Comparison of ENCODE assay signal across 8 cellular contexts in genomic region chr4:159946983-159947645, GRCh38.
A peak's percentile ranks its signal among the peaks of the same experiment; 100 is the strongest.
DNase-seq lines count a peak whose midpoint lies in the region; ATAC-seq and TF ChIP-seq lines count a peak whose summit lies in the region.

No MANE protein-coding gene starts in this region.

- H3K4me3 ChIP-seq in Panc1 (ENCODE audit: low read depth in 2 of 2, low read length in 2 of 2) (no peak overlapping the region), esophagus squamous epithelium (no peak overlapping the region), psoas muscle (no peak overlapping the region)

- TF ChIP-seq CTCF in Panc1 (IDR thresholded peaks at IDR 0.05): peak; percentile 68; the same call in 1 of the 2 replicates
- TF ChIP-seq CTCF in esophagus squamous epithelium (IDR thresholded peaks at IDR 0.05): peak in 5 of 6 experiments; percentile 7 to 55 (median 32)
- peak; percentile 46 for TF ChIP-seq CTCF in psoas muscle (IDR thresholded peaks at IDR 0.05)

- no peaks in the 10 kb centered on the region for H3K27me3 ChIP-seq in Panc1 (ENCODE audit: control insufficient read depth, insufficient read depth, low read length)
- no peaks in the 10 kb centered on the region for H3K27me3 ChIP-seq in esophagus squamous epithelium
- peaks cover 0 to 2% (median 0%) of the 10 kb centered on the region in 3 donors for H3K27me3 ChIP-seq in psoas muscle (ENCODE audit: insufficient read depth in 3 of 3, low read length in 2 of 3)

- H3K4me1 ChIP-seq in Panc1 (ENCODE audit: control insufficient read depth, insufficient read depth, low read length): no peaks in the 10 kb centered on the region
- H3K4me1 ChIP-seq in esophagus squamous epithelium: no peaks in the 10 kb centered on the region
- H3K4me1 ChIP-seq in psoas muscle: no peaks in the 10 kb centered on the region

- CTCF ChIA-PET in Panc1 (lab: Charles Lee): no interaction called here

- intact Hi-C loops in Panc1 (cut with micrococcal nuclease; ENCODE audit: unreplicated experiment): no loop called here
- intact Hi-C loops in esophagus squamous epithelium (cut with DNase I): no loop called here
- intact Hi-C loops in psoas muscle (cut with DNase I): no loop called here

- no peak for TF ChIP-seq POLR2A in esophagus squamous epithelium (IDR thresholded peaks at IDR 0.05)

- ATAC-seq in GM18867 (IDR thresholded peaks at IDR 0.05; ENCODE audit: unreplicated experiment) (peak; percentile 70), Panc1 (no peak), psoas muscle (no peak), GM19455 (IDR thresholded peaks at IDR 0.05; ENCODE audit: unreplicated experiment) (no peak)

- H3K36me3 ChIP-seq in Panc1 (ENCODE audit: control insufficient read depth, insufficient read depth, low read length) (no peaks in the 10 kb centered on the region), esophagus squamous epithelium (no peaks in the 10 kb centered on the region), psoas muscle (ENCODE audit: insufficient read depth in 1 of 2, low read depth in 1 of 2) (no peaks in the 10 kb centered on the region)

- H3K27ac ChIP-seq in Panc1 (ENCODE audit: low read length): no peak overlapping the region
- H3K27ac ChIP-seq in esophagus squamous epithelium: no peak overlapping the region
- no peak overlapping the region for H3K27ac ChIP-seq in psoas muscle

- WGBS in esophagus squamous epithelium, 2 donors: 32 to 36% methylated on average over 5 of the region's 5 CpGs
- 50 to 55% (median 51%) methylated on average over 5 of the region's 5 CpGs for WGBS in psoas muscle, 3 donors

- DNase-seq in AG20443 (ENCODE audit: low spot score) (peak; percentile 21), HT-29 (ENCODE audit: low spot score) (peak; percentile 74), Panc1 (ENCODE audit: low read depth, low spot score) (peak; percentile 17), esophagus squamous epithelium (lab: John Stamatoyannopoulos, UW) (no peak), psoas muscle (no peak), 8988T (no peak)

- POLR2A ChIA-PET in Panc1 (lab: Charles Lee): no interaction called here

- in situ Hi-C loops in Panc1 (cut with HindIII; ENCODE audit: low pct_unique_long_range_greater_than_20kb, low sequenced_read_pairs): no loop called here

- no TSS peak for BruUV-seq in Panc1 (replicated peaks; lab: Mats Ljungman, UMichigan)

- H3K9me3 ChIP-seq in Panc1 (ENCODE audit: control insufficient read depth, insufficient read depth, low read depth, low read length): no peaks in the 10 kb centered on the region
- no peaks in the 10 kb centered on the region for H3K9me3 ChIP-seq in esophagus squamous epithelium
- H3K9me3 ChIP-seq in psoas muscle: no peaks in the 10 kb centered on the region

Comparison
In these comparisons a context has a peak if more than half of its experiments do, and no peak if none do; other contexts are left out.
1. DNase-seq: peak in AG20443 (single experiment), HT-29 (single experiment) and Panc1 (single experiment); none in esophagus squamous epithelium (single experiment), psoas muscle (0 of 2) and 8988T (single experiment).
2. Peak in every context shown above with its lines, with median percentiles within 50 percentile points of each other: CTCF ChIP-seq.